32 cellular contexts compared by ENCODE assay signal in genomic region chr19:11465605-11466004, GRCh38. TPM values are rescaled to one million over a fixed set of nuclear protein-coding genes. Genes with fewer than 3 reads are reported as not detected.
"Had no signal": no experiment of that assay in that cellular context is flagged by ENCODE, and none has a peak within 500 bp of the region (broad histone marks: within the 10 kb centered on the region; RNA-seq: fewer than 3 reads in every experiment).

No MANE protein-coding gene starts in this region.

- H3K4me3 Mint-ChIP-seq: activated CD4-positive, alpha-beta T cell treated with anti-CD3 and anti-CD28 coated beads for 36 hours; activated CD8-positive, alpha-beta memory T cell treated with anti-CD3 and anti-CD28 coated beads, Interleukin-2, amount 10 ng/mL, durations not matched to agents 7 days and 5 days; activated CD8-positive, alpha-beta T cell treated with anti-CD3 and anti-CD28 coated beads, Interleukin-2, amount 10 ng/mL, durations not matched to agents 7 days and 5 days; activated T-cell treated with anti-CD3 and anti-CD28 coated beads, Interleukin-2, amount 50 U/mL, for 72 hours; effector memory CD8-positive, alpha-beta T cell; natural killer cell treated with Interleukin-12 subunit alpha and Interleukin-12 subunit beta and Interleukin-15 and Interleukin-18, amount 100 ng/mL, for 72 hours; T-helper 1 cell treated with Interleukin-12 subunit alpha and Interleukin-12 subunit beta and Interleukin-4 antibody, amounts not matched to agents 30 μg/mL and 1 μg/mL, for 36 hours had no signal

- H3K27me3 ChIP-seq: ovary, testis had no signal

- H3K36me3 Mint-ChIP-seq: activated CD8-positive, alpha-beta memory T cell treated with anti-CD3 and anti-CD28 coated beads, Interleukin-2, amount 10 ng/mL, durations not matched to agents 7 days and 5 days; activated naive CD4-positive, alpha-beta T cell treated with anti-CD3 and anti-CD28 coated beads, Interleukin-2, amount 50 U/mL, for 72 hours; natural killer cell treated with Interleukin-12 subunit alpha and Interleukin-12 subunit beta and Interleukin-15 and Interleukin-18, amount 100 ng/mL, for 72 hours had no signal

- H3K4me1 ChIP-seq: heart left ventricle, left ventricle myocardium inferior, testis, transverse colon had no signal

- H3K27ac ChIP-seq: heart left ventricle, left ventricle myocardium inferior, neutrophil, ovary, skin epidermis, testis, transverse colon had no signal

- H3K27ac Mint-ChIP-seq: activated CD4-positive, alpha-beta T cell treated with anti-CD3 and anti-CD28 coated beads for 36 hours; activated CD8-positive, alpha-beta memory T cell treated with anti-CD3 and anti-CD28 coated beads, Interleukin-2, amount 10 ng/mL, durations not matched to agents 7 days and 5 days; activated CD8-positive, alpha-beta T cell treated with anti-CD3 and anti-CD28 coated beads, Interleukin-2, amount 10 ng/mL, durations not matched to agents 7 days and 5 days; activated naive CD4-positive, alpha-beta T cell treated with anti-CD3 and anti-CD28 coated beads, Interleukin-2, amount 50 U/mL, for 72 hours; activated T-cell treated with anti-CD3 and anti-CD28 coated beads, Interleukin-2, amount 50 U/mL, for 72 hours; effector memory CD8-positive, alpha-beta T cell; natural killer cell treated with Interleukin-12 subunit alpha and Interleukin-12 subunit beta and Interleukin-15 and Interleukin-18, amount 100 ng/mL, for 72 hours; progenitor cell of endocrine pancreas; T-helper 1 cell treated with Interleukin-12 subunit alpha and Interleukin-12 subunit beta and Interleukin-4 antibody, amounts not matched to agents 30 μg/mL and 1 μg/mL, for 36 hours had no signal

- H3K9me3 ChIP-seq: heart left ventricle, left ventricle myocardium inferior, mucosa of descending colon, neutrophil, ovary, testis, transverse colon had no signal

- H3K4me1 Mint-ChIP-seq: activated CD4-positive, alpha-beta T cell treated with anti-CD3 and anti-CD28 coated beads for 36 hours; activated CD8-positive, alpha-beta memory T cell treated with anti-CD3 and anti-CD28 coated beads, Interleukin-2, amount 10 ng/mL, durations not matched to agents 7 days and 5 days had no signal

- H3K9me3 Mint-ChIP-seq: activated naive CD4-positive, alpha-beta T cell treated with anti-CD3 and anti-CD28 coated beads, Interleukin-2, amount 50 U/mL, for 72 hours; activated T-cell treated with anti-CD3 and anti-CD28 coated beads, Interleukin-2, amount 50 U/mL, for 72 hours; effector memory CD8-positive, alpha-beta T cell; natural killer cell treated with Interleukin-12 subunit alpha and Interleukin-12 subunit beta and Interleukin-15 and Interleukin-18, amount 100 ng/mL, for 72 hours; T-helper 1 cell treated with Interleukin-12 subunit alpha and Interleukin-12 subunit beta and Interleukin-4 antibody, amounts not matched to agents 30 μg/mL and 1 μg/mL, for 36 hours had no signal

- H3K36me3 ChIP-seq: heart left ventricle, left ventricle myocardium inferior, neutrophil, ovary, transverse colon had no signal

- DNase-seq: activated CD4-positive, alpha-beta T cell treated with anti-CD3 and anti-CD28 coated beads for 36 hours; activated CD4-positive, CD25-positive, alpha-beta regulatory T cell; activated CD8-positive, alpha-beta memory T cell treated with anti-CD3 and anti-CD28 coated beads, Interleukin-2, amount 10 ng/mL, durations not matched to agents 7 days and 5 days; activated CD8-positive, alpha-beta T cell treated with anti-CD3 and anti-CD28 coated beads, Interleukin-2, amount 10 ng/mL, durations not matched to agents 7 days and 5 days; activated naive CD4-positive, alpha-beta T cell; activated T-cell treated with anti-CD3 and anti-CD28 coated beads for 4 hours; activated T-cell treated with anti-CD3 and anti-CD28 coated beads, Interleukin-2, amount 50 U/mL, for 72 hours; effector memory CD8-positive, alpha-beta T cell; heart left ventricle; islet precursor cell; left ventricle myocardium inferior; mucosa of descending colon; ovary; stimulated activated CD4-positive, alpha-beta T cell treated with anti-CD3 and anti-CD28 coated beads, Interleukin-12 subunit alpha, Interleukin-12 subunit beta, amount 100 ng/mL, for 4 hours; stimulated activated CD4-positive, alpha-beta T cell treated with anti-CD3 and anti-CD28 coated beads, Interleukin-4, amount 100 ng/mL, for 1 hour; stimulated activated naive CD8-positive, alpha-beta T cell treated with anti-CD3 and anti-CD28 coated beads, Interleukin-15, Interleukin-2, amounts not matched to agents 100 U/mL and 50 U/mL, for 24 hours; T1000; testis; transverse colon had no signal

- H3K4me3 ChIP-seq: heart left ventricle, left ventricle myocardium inferior, lung, mucosa of descending colon, ovary, skin epidermis, testis, transverse colon had no signal

RNA-seq across cellular contexts. Expression of gene ELAVL3, which starts 15.2 kb away (rescaled TPM):
- total RNA-seq: activated CD8-positive, alpha-beta memory T cell treated with anti-CD3 and anti-CD28 coated beads, Interleukin-2, amount 10 ng/mL, durations not matched to agents 7 days and 5 days; activated naive CD4-positive, alpha-beta T cell treated with anti-CD3 and anti-CD28 coated beads, Interleukin-2, amount 50 U/mL, for 72 hours; dermis microvascular lymphatic vessel endothelial cell; endothelial cell of umbilical vein; fibroblast of villous mesenchyme; mesenteric fat pad; myocyte; ovary; renal cortical epithelial cell had no signal

RNA-seq across cellular contexts. Expression of gene ODAD3, which starts 30.7 kb away (rescaled TPM):
- total RNA-seq: activated CD8-positive, alpha-beta T cell treated with anti-CD3 and anti-CD28 coated beads, Interleukin-2, amount 10 ng/mL, durations not matched to agents 7 days and 5 days; natural killer cell treated with Interleukin-12 subunit alpha and Interleukin-12 subunit beta and Interleukin-15 and Interleukin-18, amount 100 ng/mL, for 72 hours had no signal

RNA-seq across cellular contexts. Expression of gene RGL3, which starts 46.5 kb away (rescaled TPM):
- total RNA-seq: activated CD4-positive, alpha-beta T cell treated with anti-CD3 and anti-CD28 coated beads for 36 hours; activated CD8-positive, alpha-beta memory T cell treated with anti-CD3 and anti-CD28 coated beads, Interleukin-2, amount 10 ng/mL, durations not matched to agents 7 days and 5 days; activated CD8-positive, alpha-beta T cell treated with anti-CD3 and anti-CD28 coated beads, Interleukin-2, amount 10 ng/mL, durations not matched to agents 7 days and 5 days; activated naive CD4-positive, alpha-beta T cell treated with anti-CD3 and anti-CD28 coated beads, Interleukin-2, amount 50 U/mL, for 72 hours; activated T-cell treated with anti-CD3 and anti-CD28 coated beads, Interleukin-2, amount 50 U/mL, for 72 hours; natural killer cell treated with Interleukin-12 subunit alpha and Interleukin-12 subunit beta and Interleukin-15 and Interleukin-18, amount 100 ng/mL, for 72 hours had no signal
